In genomic region chr9:114214686-114215397, GRCh38 we compare ENCODE assay signal across 1 cellular context.
TF ChIP-seq lines count a peak whose summit lies in the region.

No MANE protein-coding gene starts in this region.

TF ChIP-seq in IMR-90, 13 proteins besides CTCF, POLR2A, EP300 and RAD21:
- no peak for TF ChIP-seq CEBPB (IDR thresholded peaks at IDR 0.05; ENCODE audit: low read depth, low read length)
